In the genomic region with DNA sequence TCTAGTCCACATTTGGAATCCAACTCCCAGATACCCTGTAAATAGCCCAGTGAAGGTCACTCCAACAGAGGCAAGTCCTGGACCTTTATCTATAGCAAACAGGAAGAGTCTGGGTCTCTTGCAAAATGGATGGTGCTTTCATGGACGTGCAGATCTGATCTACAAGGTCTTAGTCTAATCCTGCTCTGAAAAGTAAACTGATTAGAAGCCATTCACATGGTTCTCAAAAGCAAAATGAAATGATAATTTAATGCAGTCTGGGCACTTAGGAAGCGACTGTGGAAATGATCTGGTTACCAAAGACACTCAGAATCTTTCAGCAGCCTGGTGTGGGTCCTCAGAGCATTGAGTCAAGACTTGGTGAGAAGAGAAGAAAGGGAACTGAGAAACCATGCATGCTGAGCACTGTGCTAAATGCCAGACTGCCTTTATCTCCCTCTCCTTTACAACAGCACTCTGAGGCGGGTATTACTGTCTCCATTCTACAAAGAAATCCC, we compare ENCODE assay signal across 1 cellular context.
A peak's percentile ranks its signal among the peaks of the same experiment; 100 is the strongest.
TF ChIP-seq lines count a peak whose summit lies in the region.

No MANE protein-coding gene starts in this region.

TF ChIP-seq in HepG2, 621 proteins besides CTCF, POLR2A, EP300 and RAD21 (continued from another document):
- no peak for TF ChIP-seq UBTF (CRISPR knock-in tag; IDR thresholded peaks at IDR 0.05)
- TF ChIP-seq ZNF589 (CRISPR knock-in tag; conservative IDR thresholded peaks at IDR 0.05): no peak
- no peak for TF ChIP-seq DNMT3B (CRISPR knock-in tag; conservative IDR thresholded peaks at IDR 0.05)
- TF ChIP-seq, protein P1, sequence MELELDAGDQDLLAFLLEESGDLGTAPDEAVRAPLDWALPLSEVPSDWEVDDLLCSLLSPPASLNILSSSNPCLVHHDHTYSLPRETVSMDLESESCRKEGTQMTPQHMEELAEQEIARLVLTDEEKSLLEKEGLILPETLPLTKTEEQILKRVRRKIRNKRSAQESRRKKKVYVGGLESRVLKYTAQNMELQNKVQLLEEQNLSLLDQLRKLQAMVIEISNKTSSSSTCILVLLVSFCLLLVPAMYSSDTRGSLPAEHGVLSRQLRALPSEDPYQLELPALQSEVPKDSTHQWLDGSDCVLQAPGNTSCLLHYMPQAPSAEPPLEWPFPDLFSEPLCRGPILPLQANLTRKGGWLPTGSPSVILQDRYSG (CRISPR knock-in tag; IDR thresholded peaks at IDR 0.05): no peak
- TF ChIP-seq, protein P2, sequence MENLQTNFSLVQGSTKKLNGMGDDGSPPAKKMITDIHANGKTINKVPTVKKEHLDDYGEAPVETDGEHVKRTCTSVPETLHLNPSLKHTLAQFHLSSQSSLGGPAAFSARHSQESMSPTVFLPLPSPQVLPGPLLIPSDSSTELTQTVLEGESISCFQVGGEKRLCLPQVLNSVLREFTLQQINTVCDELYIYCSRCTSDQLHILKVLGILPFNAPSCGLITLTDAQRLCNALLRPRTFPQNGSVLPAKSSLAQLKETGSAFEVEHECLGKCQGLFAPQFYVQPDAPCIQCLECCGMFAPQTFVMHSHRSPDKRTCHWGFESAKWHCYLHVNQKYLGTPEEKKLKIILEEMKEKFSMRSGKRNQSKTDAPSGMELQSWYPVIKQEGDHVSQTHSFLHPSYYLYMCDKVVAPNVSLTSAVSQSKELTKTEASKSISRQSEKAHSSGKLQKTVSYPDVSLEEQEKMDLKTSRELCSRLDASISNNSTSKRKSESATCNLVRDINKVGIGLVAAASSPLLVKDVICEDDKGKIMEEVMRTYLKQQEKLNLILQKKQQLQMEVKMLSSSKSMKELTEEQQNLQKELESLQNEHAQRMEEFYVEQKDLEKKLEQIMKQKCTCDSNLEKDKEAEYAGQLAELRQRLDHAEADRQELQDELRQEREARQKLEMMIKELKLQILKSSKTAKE (CRISPR knock-in tag; IDR thresholded peaks at IDR 0.05; ENCODE audit: borderline replicate concordance): no peak; the same call in 1 of the 2 replicates
- TF ChIP-seq FOXP1 (IDR thresholded peaks at IDR 0.05): no peak
- TF ChIP-seq FOXP1 (CRISPR knock-in tag; IDR thresholded peaks at IDR 0.05): peak; percentile 64; the same call in 1 of the 2 replicates
- no peak for TF ChIP-seq ATAD3A (CRISPR knock-in tag; IDR thresholded peaks at IDR 0.05)
- TF ChIP-seq EHMT2 (IDR thresholded peaks at IDR 0.05; ENCODE audit: borderline replicate concordance, low read depth, low read length): no peak
- TF ChIP-seq KLF13 (CRISPR knock-in tag; IDR thresholded peaks at IDR 0.05): no peak
- TF ChIP-seq TBP (CRISPR knock-in tag; IDR thresholded peaks at IDR 0.05): no peak
- TF ChIP-seq SIN3B (IDR thresholded peaks at IDR 0.05; ENCODE audit: low read length): no peak
- TF ChIP-seq ZBTB42 (CRISPR knock-in tag; IDR thresholded peaks at IDR 0.05): no peak
- TF ChIP-seq ERF (CRISPR knock-in tag; IDR thresholded peaks at IDR 0.05): 0 out of 2 replicates have a peak, but pooled peaks have one; percentile 20
- TF ChIP-seq ZNF768 (CRISPR knock-in tag; IDR thresholded peaks at IDR 0.05): no peak
- no peak for TF ChIP-seq RORA (CRISPR knock-in tag; IDR thresholded peaks at IDR 0.05)
- TF ChIP-seq ZNF207 (IDR thresholded peaks at IDR 0.05; ENCODE audit: borderline replicate concordance): no peak
- no peak for TF ChIP-seq MIER2 (CRISPR knock-in tag; IDR thresholded peaks at IDR 0.05)
- no peak for TF ChIP-seq CREB1 (IDR thresholded peaks at IDR 0.05)
- no peak for TF ChIP-seq CREB1 (CRISPR knock-in tag; IDR thresholded peaks at IDR 0.05)
- no peak for TF ChIP-seq ZNF563 (CRISPR knock-in tag; IDR thresholded peaks at IDR 0.05)
- TF ChIP-seq TCF7L2 (IDR thresholded peaks at IDR 0.05; ENCODE audit: low read depth, low read length): no peak
- peak; percentile 63 for TF ChIP-seq GATAD2A (CRISPR knock-in tag; IDR thresholded peaks at IDR 0.05)
- no peak for TF ChIP-seq ZNF549 (CRISPR knock-in tag; IDR thresholded peaks at IDR 0.05)
